In the genomic region with DNA sequence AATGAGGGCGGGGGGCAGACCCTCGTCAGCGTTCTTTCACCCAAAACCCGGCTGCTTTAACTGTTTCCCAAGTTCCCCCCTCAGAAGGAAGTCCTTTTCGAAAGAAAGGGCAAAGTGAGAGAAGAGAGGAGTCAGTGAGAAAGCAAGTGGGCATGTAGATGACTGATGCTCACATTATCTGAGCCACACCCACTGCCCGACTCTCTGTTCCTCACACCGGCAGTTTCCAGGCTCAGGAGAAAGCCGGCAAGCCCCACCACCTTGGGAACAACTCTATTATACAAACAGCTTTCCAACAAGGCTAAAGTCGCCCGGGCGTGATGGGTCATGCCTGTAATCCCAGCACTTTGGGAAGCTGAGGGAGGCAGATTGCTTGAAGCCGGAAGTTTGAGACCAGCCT, we compare ENCODE assay signal across 31 cellular contexts. TPM values are rescaled to one million over a fixed set of nuclear protein-coding genes. Genes with fewer than 3 reads are reported as not detected.
DNase-seq lines count a peak whose midpoint lies in the region; ATAC-seq, FAIRE-seq and TF ChIP-seq lines count a peak whose summit lies in the region.
"Had no signal": no experiment of that assay in that cellular context is flagged by ENCODE, and none has a peak within 500 bp of the region (broad histone marks: within the 10 kb centered on the region; RNA-seq: fewer than 3 reads in every experiment).

No MANE protein-coding gene starts in this region.

- POLR2A ChIA-PET in MCF 10A (lab: Yijun Ruan, JAX) (interaction anchor here (1.0 kb wide), 1 partner anchor 23 kb away, joined by 3 read pairs; the partner anchor contains the start of gene RCC1L), HEK293T (lab: Yijun Ruan, JAX) (no interaction called here)

- H3K4me3 Mint-ChIP-seq in MCF 10A (ENCODE audit: unreplicated experiment) (no peak overlapping the region), astrocyte (ENCODE audit: unreplicated experiment) (no peak overlapping the region)
- H3K4me3 Mint-ChIP-seq: CD4-positive, alpha-beta memory T cell; T-cell had no signal

- H3K9me3 Mint-ChIP-seq in MCF 10A (ENCODE audit: unreplicated experiment): no peaks in the 10 kb centered on the region
- no peaks in the 10 kb centered on the region for H3K9me3 Mint-ChIP-seq in astrocyte (ENCODE audit: unreplicated experiment)
- H3K9me3 Mint-ChIP-seq: CD4-positive, alpha-beta memory T cell; T-cell had no signal

- no peak for TF ChIP-seq CTCF in mammary epithelial cell (conservative IDR thresholded peaks at IDR 0.05 in 1 of 2, IDR thresholded peaks at IDR 0.05 in 1 of 2; ENCODE audit: extremely low read depth in 1 of 2, insufficient read depth in 1 of 2, low read depth in 1 of 2, low read length in 2 of 2)
- no peak for TF ChIP-seq CTCF in MCF 10A (IDR thresholded peaks at IDR 0.05; ENCODE audit: unreplicated experiment)
- TF ChIP-seq CTCF in astrocyte (IDR thresholded peaks at IDR 0.05; ENCODE audit: insufficient read depth, low read depth, low read length): no peak
- no peak for TF ChIP-seq CTCF in foreskin keratinocyte (conservative IDR thresholded peaks at IDR 0.05)

- peaks cover 54% of the 10 kb centered on the region for H3K36me3 Mint-ChIP-seq in MCF 10A (ENCODE audit: insufficient read depth, unreplicated experiment)
- peaks cover 12% of the 10 kb centered on the region for H3K36me3 Mint-ChIP-seq in astrocyte (ENCODE audit: low read depth, unreplicated experiment)

- no peaks in the 10 kb centered on the region for H3K79me2 ChIP-seq in mammary epithelial cell (ENCODE audit: insufficient read depth, low read length)
- H3K79me2 ChIP-seq in astrocyte (ENCODE audit: insufficient read depth, low read length): peaks cover 4% of the 10 kb centered on the region

- no TSS peak for BruUV-seq in mammary epithelial cell (replicated peaks; lab: Mats Ljungman, UMichigan)
- BruUV-seq in MCF 10A (replicated peaks; lab: Mats Ljungman, UMichigan): no TSS peak

- H3K4me1 ChIP-seq in mammary epithelial cell (ENCODE audit: insufficient read depth, low read length): peaks cover 32% of the 10 kb centered on the region
- peaks cover 26% of the 10 kb centered on the region for H3K4me1 ChIP-seq in astrocyte (ENCODE audit: insufficient read depth, low read length)
- no peaks in the 10 kb centered on the region for H3K4me1 ChIP-seq in foreskin keratinocyte
- H3K4me1 ChIP-seq: HAP-1 had no signal

- peak; percentile 63 for ATAC-seq in foreskin keratinocyte
- ATAC-seq in GM21529 (IDR thresholded peaks at IDR 0.05; ENCODE audit: unreplicated experiment): no peak
- ATAC-seq: A549, HepG2, PC-3, Right ventricle myocardium inferior, T-cell had no signal

- H3K27ac Mint-ChIP-seq in MCF 10A (ENCODE audit: low read depth, unreplicated experiment) (no peak overlapping the region), astrocyte (ENCODE audit: unreplicated experiment) (no peak overlapping the region)
- H3K27ac Mint-ChIP-seq: CD4-positive, alpha-beta memory T cell; T-cell had no signal

- WGBS in mammary epithelial cell (ENCODE audit: low coverage, missing lambda C conversion rate): 33% methylated on average over 4 of the region's 12 CpGs

- H3K36me3 ChIP-seq in mammary epithelial cell (ENCODE audit: insufficient read depth, low read length) (peaks cover 4% of the 10 kb centered on the region), astrocyte (ENCODE audit: insufficient read depth, low read length) (peaks cover 13% of the 10 kb centered on the region)

- intact Hi-C loops in mammary epithelial cell (cut with micrococcal nuclease) (no loop called here), MCF 10A (cut with micrococcal nuclease) (no loop called here)

- H3K4me2 ChIP-seq in mammary epithelial cell (ENCODE audit: insufficient read depth, low read depth, low read length): no peak overlapping the region
- no peak overlapping the region for H3K4me2 ChIP-seq in astrocyte (ENCODE audit: low read length)
- H3K4me2 ChIP-seq: A549 had no signal

- H2AFZ ChIP-seq in mammary epithelial cell (ENCODE audit: low read depth, low read length): no peak overlapping the region
- no peak overlapping the region for H2AFZ ChIP-seq in astrocyte (ENCODE audit: low read depth, low read length)

- CTCF ChIA-PET in mammary epithelial cell (lab: Charles Lee; ENCODE audit: low non-redundant PET) (no interaction called here), MCF 10A (lab: Yijun Ruan, JAX) (interaction anchor here (1.0 kb wide), 1 partner anchor 18 kb away, joined by 6 read pairs; no protein-coding TSS in a partner anchor), HEK293T (lab: Yijun Ruan, JAX) (no interaction called here)

- H3K4me3 ChIP-seq in mammary epithelial cell (replicated peaks in 1 of 3; ENCODE audit: insufficient read depth in 1 of 3, low read depth in 2 of 3, low read length in 3 of 3) (no peak overlapping the region), astrocyte (ENCODE audit: insufficient read depth, low read depth, low read length) (no peak overlapping the region)
- H3K4me3 ChIP-seq: A549, HAP-1, SJSA1 had no signal

- H3K27ac ChIP-seq in mammary epithelial cell (ENCODE audit: insufficient read depth, low read depth, low read length): peak overlapping the region; percentile 50
- no peak overlapping the region for H3K27ac ChIP-seq in astrocyte (ENCODE audit: low read depth, low read length)
- H3K27ac ChIP-seq in foreskin keratinocyte: peak overlapping the region; percentile 12
- H3K27ac ChIP-seq: A549, HL-60, SJSA1 had no signal

- peak; percentile 69 for DNase-seq in mammary epithelial cell
- no peak for DNase-seq in MCF 10A (ENCODE audit: unreplicated experiment)
- DNase-seq in astrocyte (ENCODE audit: low read depth): peak; percentile 6
- DNase-seq in foreskin keratinocyte: peak; percentile 66 to 87
- DNase-seq in HEK293T (ENCODE audit: extremely low spot score): no peak
- no peak for DNase-seq in stimulated activated naive CD4-positive, alpha-beta T cell treated with Interleukin-2 at 50 U/mL for 16 hours (lab: John Stamatoyannopoulos, UW)
- DNase-seq: C1 segment of cervical spinal cord; CD4-positive, alpha-beta memory T cell; COR-L47; DMS79 treated with DMSO at 0.1 percent for 48 hours; GF-D8; GOT3; Karpas-422; NCI-H1092 treated with DMSO at 0.1 percent for 48 hours; NCI-H1436; NCI-H187; NCI-H2081 treated with DMSO at 0.1 percent for 48 hours; NCI-H446 treated with DMSO at 0.1 percent for 48 hours; NCI-H526; NCI-H82; NK-92 treated with Interleukin-12 subunit alpha and Interleukin-12 subunit beta, amount 100 ng/mL, for 24 hours; PC-3; T-cell had no signal

- in situ Hi-C loops in mammary epithelial cell (cut with MboI; ENCODE audit: low sequenced_read_pairs in 2 of 2): no loop called here

- FAIRE-seq in astrocyte (lab: Jason Lieb, UNC): no peak
- FAIRE-seq: A549, GM12891, HepG2 had no signal

- no peaks in the 10 kb centered on the region for H3K9me3 ChIP-seq in mammary epithelial cell (replicated peaks; ENCODE audit: insufficient read depth, low read length)
- H3K9me3 ChIP-seq in astrocyte (ENCODE audit: insufficient read depth, low read depth, low read length): no peaks in the 10 kb centered on the region
- H3K9me3 ChIP-seq: A549, HAP-1, SJSA1 had no signal

- no peaks in the 10 kb centered on the region for H4K20me1 ChIP-seq in mammary epithelial cell (ENCODE audit: insufficient read depth, low read length)
- H4K20me1 ChIP-seq in astrocyte (ENCODE audit: insufficient read depth, low read length): peaks cover 11% of the 10 kb centered on the region

- no peaks in the 10 kb centered on the region for H3K27me3 ChIP-seq in mammary epithelial cell (ENCODE audit: insufficient read depth, low read length)
- no peaks in the 10 kb centered on the region for H3K27me3 ChIP-seq in astrocyte (ENCODE audit: insufficient read depth, low read length)
- H3K27me3 ChIP-seq in foreskin keratinocyte: no peaks in the 10 kb centered on the region
- H3K27me3 ChIP-seq: SJSA1 had no signal

- dilution Hi-C loops in mammary epithelial cell (cut with HindIII; ENCODE audit: low sequenced_read_pairs): no loop called here

- no peak overlapping the region for H3K9ac ChIP-seq in mammary epithelial cell (ENCODE audit: insufficient read depth, low read length)
- H3K9ac ChIP-seq in astrocyte (ENCODE audit: low read length): no peak overlapping the region

- H3K4me1 Mint-ChIP-seq in MCF 10A (ENCODE audit: insufficient read depth, unreplicated experiment): no peaks in the 10 kb centered on the region
- H3K4me1 Mint-ChIP-seq in astrocyte (ENCODE audit: low read depth, unreplicated experiment): peaks cover 14% of the 10 kb centered on the region
- H3K4me1 Mint-ChIP-seq: CD4-positive, alpha-beta memory T cell; T-cell had no signal

- H3K27me3 Mint-ChIP-seq in MCF 10A (ENCODE audit: insufficient read depth, unreplicated experiment) (no peaks in the 10 kb centered on the region), astrocyte (ENCODE audit: low read depth, unreplicated experiment) (no peaks in the 10 kb centered on the region)
- H3K27me3 Mint-ChIP-seq: CD4-positive, alpha-beta memory T cell; T-cell had no signal

TF ChIP-seq in HEK293T, 16 proteins besides CTCF, POLR2A, EP300 and RAD21:
- no peak for TF ChIP-seq ELF4 (IDR thresholded peaks at IDR 0.05)
- TF ChIP-seq SP1 (IDR thresholded peaks at IDR 0.05): no peak
- no peak for TF ChIP-seq FOXK2 (IDR thresholded peaks at IDR 0.05)
- TF ChIP-seq ARNT (IDR thresholded peaks at IDR 0.05): no peak
- no peak for TF ChIP-seq CTBP1 (IDR thresholded peaks at IDR 0.05; ENCODE audit: borderline replicate concordance)
- TF ChIP-seq L3MBTL2 (conservative IDR thresholded peaks at IDR 0.05): no peak
- TF ChIP-seq FOXA1 (IDR thresholded peaks at IDR 0.05): no peak
- TF ChIP-seq HDGF (IDR thresholded peaks at IDR 0.05; ENCODE audit: borderline replicate concordance): no peak
- TF ChIP-seq NFRKB (IDR thresholded peaks at IDR 0.05): no peak
- TF ChIP-seq FOXM1 (IDR thresholded peaks at IDR 0.05; ENCODE audit: borderline replicate concordance): no peak
- no peak for TF ChIP-seq SUZ12 (IDR thresholded peaks at IDR 0.05)

RNA-seq across cellular contexts. Expression of gene RCC1L, which starts 23.1 kb away (rescaled TPM):
- total RNA-seq in mammary epithelial cell (10 to 100 TPM; 36.0 to 37.0 TPM), MCF 10A (2022) (36.9 and 43.5 TPM in 2 replicates), astrocyte (31.8 and 33.0 TPM in 2 replicates), foreskin keratinocyte (32.4 and 34.1 TPM in 2 replicates)
- polyA plus RNA-seq in mammary epithelial cell (35.7 TPM), foreskin keratinocyte (32.7 and 32.9 TPM in 2 replicates)
- polyA minus RNA-seq in mammary epithelial cell: 13.5 TPM

RNA-seq across cellular contexts. Expression of gene GTF2IRD2B, which starts 41.9 kb away (rescaled TPM):
- total RNA-seq in mammary epithelial cell (10 to 100 TPM; 10.6 to 14.2 TPM), MCF 10A (2022) (31.4 and 32.0 TPM in 2 replicates), astrocyte (11.0 and 13.0 TPM in 2 replicates), foreskin keratinocyte (6.7 and 8.0 TPM in 2 replicates)
- polyA plus RNA-seq in mammary epithelial cell (5.1 TPM), foreskin keratinocyte (9.9 and 10.7 TPM in 2 replicates)
- 3.2 TPM for polyA minus RNA-seq in mammary epithelial cell

Comparison
In these comparisons a context has a peak if more than half of its experiments do, and no peak if none do; other contexts are left out.
1. DNase-seq: peak in mammary epithelial cell (single experiment), astrocyte (single experiment) and foreskin keratinocyte (2 of 2); none in MCF 10A (single experiment), HEK293T (single experiment) and stimulated activated naive CD4-positive, alpha-beta T cell treated with Interleukin-2 at 50 U/mL for 16 hours (single experiment).